In genomic region chr1:153985984-153986761, GRCh38 we compare ENCODE assay signal across 8 cellular contexts. TPM values are rescaled to one million over a fixed set of nuclear protein-coding genes. Genes with fewer than 3 reads are reported as not detected.
A peak's percentile ranks its signal among the peaks of the same experiment; 100 is the strongest.
DNase-seq lines count a peak whose midpoint lies in the region; ATAC-seq, FAIRE-seq and TF ChIP-seq lines count a peak whose summit lies in the region.

TSS of gene RAB13 (minus strand) at chr1:153986339. CDS start at chr1:153986236, 103 bp downstream.

- FAIRE-seq in keratinocyte (lab: Jason Lieb, UNC) (no peak), small intestine (lab: Jason Lieb, UNC) (no peak)

- intact Hi-C loops in Calu3 (cut with micrococcal nuclease; ENCODE audit: unreplicated experiment): loop anchor here (1.0 to 10.0 kb wide), 7 partner anchors 41 to 631 kb away; partner anchors contain the start of genes NPR1 and S100A9
- intact Hi-C loops in colonic mucosa (cut with DNase I): loop anchor here (2.0 to 10.0 kb wide), 4 partner anchors 64 to 311 kb away; partner anchors contain the start of genes GATAD2B, ILF2 and NPR1

- BruUV-seq in Calu3 (replicated peaks; lab: Mats Ljungman, UMichigan): no TSS peak

- H3K9ac ChIP-seq in HUES6 (ENCODE audit: low read length) (peak within 1 kb of the TSS; percentile 89), colonic mucosa (ENCODE audit: low read depth in 2 of 2, low read length in 2 of 2) (peak within 1 kb of the TSS; percentile 70 to 92), keratinocyte (ENCODE audit: control insufficient read depth, extremely low read depth, insufficient read depth, low read length) (peak within 1 kb of the TSS; percentile 85)

- H3K4me2 ChIP-seq in keratinocyte (ENCODE audit: control insufficient read depth, extremely low read depth, insufficient read depth, low read depth, low read length): peak within 1 kb of the TSS; percentile 99

- H3K79me2 ChIP-seq in keratinocyte (ENCODE audit: control insufficient read depth, insufficient read depth, low read length): peaks cover 13% of the 10 kb centered on the region

- H3K4me3 ChIP-seq in HUES6 (ENCODE audit: low read depth, low read length) (peak within 1 kb of the TSS; percentile 87), Peyer's patch (peak within 1 kb of the TSS; percentile 39 to 69 (median 54)), colonic mucosa (peak within 1 kb of the TSS; percentile 47), keratinocyte (ENCODE audit: control insufficient read depth in 2 of 3, extremely low read depth in 1 of 3, insufficient read depth in 2 of 3, low read depth in 1 of 3, low read length in 3 of 3) (peak within 1 kb of the TSS; percentile 76 to 93 (median 92)), small intestine (ENCODE audit: low read depth in 1 of 2, low read length in 2 of 2) (peak within 1 kb of the TSS; percentile 19 to 58)

- H3K36me3 Mint-ChIP-seq in Calu3 (ENCODE audit: insufficient read depth, unreplicated experiment): peaks cover 54% of the 10 kb centered on the region

- WGBS in small intestine, 3 donors: 2 to 13% (median 6%) methylated on average over 25 to 31 of the region's 31 CpGs

- dilution Hi-C loops in keratinocyte (cut with MboI; ENCODE audit: extremely low pct_ligation_motif_present, low sequenced_read_pairs): no loop called here

- no peaks in the 10 kb centered on the region for H4K20me1 ChIP-seq in keratinocyte (ENCODE audit: control insufficient read depth, extremely low read depth, insufficient read depth, low read length)

- peak within 1 kb of the TSS; percentile 84 for H3K4me3 Mint-ChIP-seq in Calu3 (ENCODE audit: low read depth, unreplicated experiment)

- H3K27me3 Mint-ChIP-seq in Calu3 (ENCODE audit: unreplicated experiment): peaks cover 12% of the 10 kb centered on the region

- H3K9me1 ChIP-seq in keratinocyte (ENCODE audit: control insufficient read depth, extremely low read depth, insufficient read depth, low read length): no peaks in the 10 kb centered on the region

- no peaks in the 10 kb centered on the region for H3K9me3 Mint-ChIP-seq in Calu3 (ENCODE audit: low read depth, unreplicated experiment)

- H3K4me1 ChIP-seq in HUES6 (ENCODE audit: control insufficient read depth, insufficient read depth, low read length): peaks cover 14% of the 10 kb centered on the region
- H3K4me1 ChIP-seq in Peyer's patch: peaks cover 0 to 20% (median 2%) of the 10 kb centered on the region in 4 donors
- peaks cover 7% of the 10 kb centered on the region for H3K4me1 ChIP-seq in colonic mucosa
- H3K4me1 ChIP-seq in keratinocyte (ENCODE audit: control insufficient read depth, extremely low read depth, insufficient read depth, low read length): peaks cover 15% of the 10 kb centered on the region
- H3K4me1 ChIP-seq in small intestine (ENCODE audit: control insufficient read depth in 2 of 2, insufficient read depth in 1 of 2, low read depth in 1 of 2, low read length in 1 of 2): no peaks in the 10 kb centered on the region

- peak; percentile 86 for DNase-seq in Calu3
- DNase-seq in Peyer's patch: peak in 2 of 3 donors; percentile 85 to 93
- peak; percentile 93 for DNase-seq in colonic mucosa
- no peak for DNase-seq in keratinocyte (ENCODE audit: low read depth, low spot score)
- peak; percentile 88 for DNase-seq in small intestine
- no peak for DNase-seq in NCI-H2171 treated with DMSO at 0.1 percent for 48 hours (lab: John Stamatoyannopoulos, UW)

- peak within 1 kb of the TSS; percentile 67 for H3K27ac Mint-ChIP-seq in Calu3 (ENCODE audit: unreplicated experiment)

- CTCF ChIA-PET in Calu3 (lab: Charles Lee): interaction anchor here (0.5 to 2.3 kb wide), 16 partner anchors 8 to 373 kb away, joined by 3 to 18 read pairs (median 3); partner anchors contain the start of genes CREB3L4, DENND4B, GATAD2B and JTB

- peaks cover 28% of the 10 kb centered on the region for H3K36me3 ChIP-seq in HUES6 (ENCODE audit: control insufficient read depth, insufficient read depth, low read length)
- no peaks in the 10 kb centered on the region for H3K36me3 ChIP-seq in Peyer's patch
- no peaks in the 10 kb centered on the region for H3K36me3 ChIP-seq in colonic mucosa
- peaks cover 3 to 8% of the 10 kb centered on the region in 2 experiments for H3K36me3 ChIP-seq in keratinocyte (ENCODE audit: control insufficient read depth in 2 of 2, extremely low read depth in 1 of 2, insufficient read depth in 2 of 2, low read length in 2 of 2)
- no peaks in the 10 kb centered on the region for H3K36me3 ChIP-seq in small intestine (ENCODE audit: control insufficient read depth in 2 of 2, insufficient read depth in 2 of 2, low read length in 2 of 2)

- H3K27me3 ChIP-seq in HUES6 (ENCODE audit: control insufficient read depth, insufficient read depth, low read length) (no peaks in the 10 kb centered on the region), Peyer's patch (no peaks in the 10 kb centered on the region), colonic mucosa (no peaks in the 10 kb centered on the region), keratinocyte (ENCODE audit: control insufficient read depth, extremely low read depth, insufficient read depth, low read length) (no peaks in the 10 kb centered on the region), small intestine (ENCODE audit: control insufficient read depth in 2 of 2, insufficient read depth in 2 of 2, low read length in 2 of 2) (no peaks in the 10 kb centered on the region)

- H3K4me1 Mint-ChIP-seq in Calu3 (ENCODE audit: low read depth, unreplicated experiment): peaks cover 49% of the 10 kb centered on the region

- TF ChIP-seq CTCF in Calu3 (IDR thresholded peaks at IDR 0.05; ENCODE audit: unreplicated experiment) (no peak), Peyer's patch (IDR thresholded peaks at IDR 0.05) (no peak), colonic mucosa (IDR thresholded peaks at IDR 0.05) (no peak), keratinocyte (optimal IDR thresholded peaks at IDR 0.05 in 1 of 3, IDR thresholded peaks at IDR 0.05 in 1 of 3, conservative IDR thresholded peaks at IDR 0.05 in 1 of 3; ENCODE audit: extremely low read depth in 1 of 3, insufficient read depth in 2 of 3, low read length in 3 of 3) (no peak)

- no peak for ATAC-seq in GM21528 (IDR thresholded peaks at IDR 0.05; ENCODE audit: low FRiP score, unreplicated experiment)

- H3K27ac ChIP-seq in HUES6 (ENCODE audit: low read depth, low read length) (peak within 1 kb of the TSS; percentile 86), Peyer's patch (peak within 1 kb of the TSS; percentile 57 to 80 (median 74)), colonic mucosa (peak within 1 kb of the TSS; percentile 63), keratinocyte (ENCODE audit: control insufficient read depth, insufficient read depth, low read length) (peak within 1 kb of the TSS; percentile 79), small intestine (ENCODE audit: low read depth in 1 of 2, low read length in 1 of 2) (peak within 1 kb of the TSS in 1 of 2 donors; percentile 90)

- H2AFZ ChIP-seq in keratinocyte (ENCODE audit: control insufficient read depth, low read length): peak within 1 kb of the TSS; percentile 92

- no peaks in the 10 kb centered on the region for H3K9me3 ChIP-seq in HUES6 (ENCODE audit: control insufficient read depth, insufficient read depth, low read depth, low read length)
- no peaks in the 10 kb centered on the region for H3K9me3 ChIP-seq in Peyer's patch
- no peaks in the 10 kb centered on the region for H3K9me3 ChIP-seq in colonic mucosa
- no peaks in the 10 kb centered on the region for H3K9me3 ChIP-seq in keratinocyte (ENCODE audit: control insufficient read depth, low read depth, low read length)
- no peaks in the 10 kb centered on the region for H3K9me3 ChIP-seq in small intestine (ENCODE audit: control insufficient read depth, low read depth)

- peak in 1 of 2 donors; percentile 38 for TF ChIP-seq POLR2A in Peyer's patch (IDR thresholded peaks at IDR 0.05)

RNA-seq across cellular contexts. Expression of gene RAB13, which starts in this region (rescaled TPM):
- total RNA-seq in Calu3 (2022) (87.5 and 95.0 TPM in 2 replicates), Peyer's patch (10 to 100 TPM; 15.1 to 51.2 (median 15.8) TPM), colonic mucosa (10 to 100 TPM; 62.7 to 84.7 TPM)
- polyA plus RNA-seq in keratinocyte (38.3 to 87.1 TPM (median 69.8 TPM) in 3 replicates), small intestine (100 to 1,000 TPM; 125 to 179 (median 147) TPM)
- polyA plus RNA-seq in keratinocyte (2011; ENCODE audit: low read depth): 75.1 TPM
- 93.3 and 125 TPM in 2 replicates for polyA plus RNA-seq in keratinocyte (2011; cell fraction: cytosol; rRNA removed)
- 38.7 and 47.1 TPM in 2 replicates for polyA plus RNA-seq in keratinocyte (2011; cell fraction: nucleus; rRNA removed)
- 94.4 and 138 TPM in 2 replicates for polyA plus RNA-seq in keratinocyte (2012; ENCODE audit: low replicate concordance)
- polyA minus RNA-seq in keratinocyte: 15.9 to 43.3 TPM (median 29.1 TPM) in 3 replicates
- polyA minus RNA-seq in keratinocyte (2011; cell fraction: cytosol; rRNA and poly(A)+ RNA removed): 37.4 TPM
- 7.5 and 14.7 TPM in 2 replicates for polyA minus RNA-seq in keratinocyte (2011; cell fraction: nucleus; rRNA and poly(A)+ RNA removed)

Comparison
In these comparisons a context has a peak if more than half of its experiments do, and no peak if none do; other contexts are left out.
1. DNase-seq: peak in Calu3 (single experiment), Peyer's patch (2 of 3), colonic mucosa (single experiment) and small intestine (single experiment); none in keratinocyte (single experiment) and NCI-H2171 treated with DMSO at 0.1 percent for 48 hours (single experiment).
2. H3K4me3 ChIP-seq: peak in every context shown above with its lines; median percentile 92 in keratinocyte; 87 in HUES6; 54 in Peyer's patch; 47 in colonic mucosa; 38 in small intestine.
3. Peak in every context shown above with its lines, with median percentiles within 50 percentile points of each other: H3K9ac ChIP-seq.